ENCODE assay signal across 8 cellular contexts in genomic region chr1:16613185-16614147, GRCh38. TPM values are rescaled to one million over a fixed set of nuclear protein-coding genes. Genes with fewer than 3 reads are reported as not detected.
DNase-seq lines count a peak whose midpoint lies in the region; ATAC-seq and TF ChIP-seq lines count a peak whose summit lies in the region.

TSS of gene NBPF1 (minus strand) at chr1:16613564.

- no peaks in the 10 kb centered on the region for H3K36me3 ChIP-seq in PC-9 (ENCODE audit: low read depth)
- peaks cover 0 to 17% (median 1%) of the 10 kb centered on the region in 3 donors for H3K36me3 ChIP-seq in esophagus squamous epithelium
- H3K36me3 ChIP-seq in muscle layer of colon (ENCODE audit: insufficient read depth, low read length), result peaks cover 5% of the 10 kb centered on the region

- POLR2A ChIA-PET in PC-9 (lab: Charles Lee; ENCODE audit: unreplicated experiment), result interaction anchor here (0.6 kb wide), 1 partner anchor 283 kb away, joined by 7 read pairs; no protein-coding TSS in a partner anchor

- WGBS in esophagus squamous epithelium, 2 donors, result 1% methylated on average over 79 to 82 of the region's 82 CpGs

- H3K4me2 ChIP-seq in PC-9, result peak within 1 kb of the TSS; percentile 80

- DNase-seq in DMS153 (lab: John Stamatoyannopoulos, UW) (peak; percentile 96), KBM-7 (peak; percentile 99), PC-9 (peak; percentile 75 to 95), esophagus squamous epithelium (lab: John Stamatoyannopoulos, UW) (peak; percentile 93)
- DNase-seq in activated T-cell treated with anti-CD3 and anti-CD28 coated beads, Interleukin-2, amount 50 U/mL, for 48 hours, result peak; percentile 98
- peak; percentile 99 for DNase-seq in stimulated activated CD8-positive, alpha-beta memory T cell treated with anti-CD3 and anti-CD28 coated beads, Interleukin-4, amount 100 ng/mL, for 48 hours

- H3K27ac ChIP-seq in PC-9 (no peak within 1 kb of the TSS), esophagus squamous epithelium (peak within 1 kb of the TSS; percentile 43 to 81 (median 75)), muscle layer of colon (ENCODE audit: low read depth, low read length) (peak within 1 kb of the TSS; percentile 88)

- peak in 2 of 4 donors; percentile 86 to 91 for TF ChIP-seq POLR2A in esophagus squamous epithelium (IDR thresholded peaks at IDR 0.05)

- H3F3A ChIP-seq in PC-9 (ENCODE audit: insufficient read depth, low read depth), result no peaks in the 10 kb centered on the region

- intact Hi-C loops in PC-9 (cut with micrococcal nuclease; ENCODE audit: unreplicated experiment), result loop anchor here (2.0 kb wide), 1 partner anchor 31 kb away; no protein-coding TSS in a partner anchor
- intact Hi-C loops in esophagus squamous epithelium (cut with DNase I), result no loop called here

- TF ChIP-seq CTCF in PC-9 (conservative IDR thresholded peaks at IDR 0.05) (no peak), esophagus squamous epithelium (IDR thresholded peaks at IDR 0.05) (peak in 5 of 6 experiments; percentile 10 to 76 (median 13))

- H3K27me3 ChIP-seq in PC-9 (ENCODE audit: insufficient read depth, low read depth) (no peaks in the 10 kb centered on the region), esophagus squamous epithelium (peaks cover 0 to 7% (median 0%) of the 10 kb centered on the region in 4 donors), muscle layer of colon (ENCODE audit: control insufficient read depth in 1 of 2, insufficient read depth in 2 of 2, low read length in 2 of 2) (no peaks in the 10 kb centered on the region)

- H3K9me3 ChIP-seq in PC-9 (ENCODE audit: insufficient read depth, low read depth), result no peaks in the 10 kb centered on the region
- H3K9me3 ChIP-seq in esophagus squamous epithelium, result no peaks in the 10 kb centered on the region
- H3K9me3 ChIP-seq in muscle layer of colon (ENCODE audit: low read length), result no peaks in the 10 kb centered on the region

- peaks cover 33% of the 10 kb centered on the region for H3K79me2 ChIP-seq in PC-9 (ENCODE audit: low read depth)

- peak within 1 kb of the TSS; percentile 65 for H3K4me3 ChIP-seq in PC-9
- H3K4me3 ChIP-seq in esophagus squamous epithelium, result peak within 1 kb of the TSS; percentile 38 to 68 (median 50)
- peak within 1 kb of the TSS; percentile 82 to 92 for H3K4me3 ChIP-seq in muscle layer of colon (ENCODE audit: low read depth in 1 of 2, low read length in 2 of 2)

- peak within 1 kb of the TSS; percentile 37 for H3K9ac ChIP-seq in muscle layer of colon (ENCODE audit: low read length)

- H3K4me1 ChIP-seq in PC-9 (replicated peaks; ENCODE audit: insufficient read depth), result peaks cover 18% of the 10 kb centered on the region
- H3K4me1 ChIP-seq in esophagus squamous epithelium, result peaks cover 10 to 33% (median 12%) of the 10 kb centered on the region in 3 donors
- H3K4me1 ChIP-seq in muscle layer of colon (ENCODE audit: insufficient read depth, low read length), result peaks cover 20% of the 10 kb centered on the region

- in situ Hi-C loops in KBM-7 (cut with MboI; ENCODE audit: low pct_unique_long_range_greater_than_20kb, low sequenced_read_pairs), result no loop called here

- peak; percentile 93 for ATAC-seq in GM21737 (IDR thresholded peaks at IDR 0.05; ENCODE audit: unreplicated experiment)

- BruUV-seq in PC-9 (replicated peaks; lab: Mats Ljungman, UMichigan), result no TSS peak

- CTCF ChIA-PET in PC-9 (lab: Charles Lee), result no interaction called here

- no peaks in the 10 kb centered on the region for H4K20me1 ChIP-seq in PC-9 (ENCODE audit: insufficient read depth)

- peak within 1 kb of the TSS; percentile 95 for H2AFZ ChIP-seq in PC-9

- no peaks in the 10 kb centered on the region for H3K9me2 ChIP-seq in PC-9 (ENCODE audit: insufficient read depth)

RNA-seq across cellular contexts. Expression of gene NBPF1, which starts in this region (rescaled TPM):
- total RNA-seq in PC-9 (2021), result 45.4 and 45.6 TPM in 2 replicates
- 10 to 100 TPM in 3 of 4 donors, 1 to 10 TPM in 1; 10.0 to 23.5 (median 10.7) TPM for total RNA-seq in esophagus squamous epithelium
